ENCODE assay signal across 8 cellular contexts in the genomic region with DNA sequence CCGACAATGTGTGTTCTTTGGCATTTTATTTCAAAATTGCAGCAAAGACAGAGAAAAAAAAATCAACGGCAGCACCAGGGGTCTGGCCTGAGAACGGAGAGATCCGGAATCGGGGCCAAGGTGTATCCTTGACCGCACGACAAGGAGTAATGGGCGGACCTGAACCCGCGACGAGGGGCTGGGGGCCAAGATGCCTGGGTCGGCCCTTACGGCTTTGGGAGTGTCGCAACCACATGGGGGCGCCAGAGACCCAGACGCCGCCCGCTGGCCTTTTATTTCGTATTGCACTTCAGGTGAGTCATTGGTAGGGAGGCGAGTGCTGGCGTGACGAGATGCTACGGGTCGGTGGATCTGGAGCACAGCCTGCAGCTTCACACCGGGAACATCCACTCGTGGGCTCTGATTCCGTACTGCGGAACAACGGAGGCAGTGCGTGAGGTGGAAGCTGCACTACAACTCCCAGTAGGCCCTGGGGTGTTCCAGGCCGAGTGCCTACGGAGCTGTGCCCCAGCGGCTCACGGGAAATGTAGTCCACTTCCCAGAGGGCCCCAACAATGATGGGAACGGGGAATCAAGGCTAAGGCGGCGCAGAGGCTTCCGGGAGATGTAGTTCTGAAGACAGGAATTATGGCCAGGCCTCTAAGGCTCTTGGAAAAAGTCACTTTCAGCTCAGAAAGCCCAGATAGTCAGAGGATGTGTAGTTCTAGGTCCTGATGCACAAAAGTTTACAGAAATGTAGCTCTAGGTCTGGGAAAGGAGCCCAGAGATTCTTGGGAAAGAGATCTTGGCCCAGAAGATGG. TPM values are rescaled to one million over a fixed set of nuclear protein-coding genes. Genes with fewer than 3 reads are reported as not detected.
DNase-seq lines count a peak whose midpoint lies in the region; ATAC-seq and TF ChIP-seq lines count a peak whose summit lies in the region.

No MANE protein-coding gene starts in this region.

- H3K9me3 ChIP-seq in right atrium auricular region (no peaks in the 10 kb centered on the region), psoas muscle (no peaks in the 10 kb centered on the region)

- intact Hi-C loops in psoas muscle (cut with DNase I): loop anchor here (1.0 to 2.0 kb wide), 2 partner anchors 40 to 42 kb away; a partner anchor contains a TSS

- DNase-seq in GM12865 (ENCODE audit: low read depth) (peak; percentile 95), NCI-H1694 treated with DMSO at 0.1 percent for 48 hours (lab: John Stamatoyannopoulos, UW) (peak; percentile 95), T-helper 2 cell (peak; percentile 63 to 93 (median 79)), anterior cingulate cortex (lab: John Stamatoyannopoulos, UW) (peak; percentile 66 to 97 (median 91)), right atrium auricular region (ENCODE audit: low spot score) (peak; percentile 94), psoas muscle (peak; percentile 90 to 95)

- TF ChIP-seq CTCF in GM12865 (IDR thresholded peaks at IDR 0.05; ENCODE audit: insufficient read depth, low read depth, low read length, missing control alignments) (peak; percentile 95), right atrium auricular region (IDR thresholded peaks at IDR 0.05) (peak; percentile 97 to 98), psoas muscle (IDR thresholded peaks at IDR 0.05) (peak; percentile 98)

- H3K27ac ChIP-seq in right atrium auricular region: peak overlapping the region; percentile 88 to 91
- peak overlapping the region; percentile 84 for H3K27ac ChIP-seq in psoas muscle
- H3K27ac ChIP-seq in urinary bladder (ENCODE audit: low read depth): peak overlapping the region; percentile 45

- H3K4me3 ChIP-seq in GM12865 (ENCODE audit: low read depth, low read length) (peak overlapping the region; percentile 65), right atrium auricular region (peak overlapping the region; percentile 27 to 56), psoas muscle (peak overlapping the region; percentile 70), urinary bladder (ENCODE audit: low read depth, low read length) (no peak overlapping the region)

- H3K27me3 ChIP-seq in right atrium auricular region (no peaks in the 10 kb centered on the region), psoas muscle (ENCODE audit: insufficient read depth in 3 of 3, low read length in 2 of 3) (no peaks in the 10 kb centered on the region)

- peak; percentile 83 for ATAC-seq in HG02852 (IDR thresholded peaks at IDR 0.05; ENCODE audit: unreplicated experiment)
- ATAC-seq in psoas muscle: peak; percentile 97

- H3K36me3 ChIP-seq in right atrium auricular region (no peaks in the 10 kb centered on the region), psoas muscle (ENCODE audit: insufficient read depth in 1 of 2, low read depth in 1 of 2) (peaks cover 0 to 19% of the 10 kb centered on the region in 2 donors), urinary bladder (ENCODE audit: insufficient read depth) (no peaks in the 10 kb centered on the region)

- peaks cover 0 to 16% of the 10 kb centered on the region in 2 donors for H3K4me1 ChIP-seq in right atrium auricular region
- H3K4me1 ChIP-seq in psoas muscle: peaks cover 7% of the 10 kb centered on the region
- no peaks in the 10 kb centered on the region for H3K4me1 ChIP-seq in urinary bladder (ENCODE audit: insufficient read depth)

- WGBS in psoas muscle, 3 donors: 1 to 3% (median 1%) methylated on average over 38 of the region's 38 CpGs
- 1% methylated on average over 38 of the region's 38 CpGs for WGBS in urinary bladder

RNA-seq across cellular contexts. Expression of a gene that starts 15.6 kb away (rescaled TPM):
- total RNA-seq in right atrium auricular region: 10 to 100 TPM; 32.3 to 37.5 TPM
- total RNA-seq in psoas muscle: 10 to 100 TPM; 24.6 to 48.5 (median 29.9) TPM
- 10 to 100 TPM; 14.4 to 22.9 (median 20.0) TPM for polyA plus RNA-seq in psoas muscle
- 34.4 TPM for total RNA-seq in urinary bladder
- 79.2 TPM for polyA plus RNA-seq in urinary bladder

RNA-seq across cellular contexts. Expression of a gene that starts 39.9 kb away (rescaled TPM):
- total RNA-seq in right atrium auricular region: not detected
- 1 to 10 TPM in 2 of 4 donors, not detected in 2; 1.7 to 6.2 TPM for total RNA-seq in psoas muscle
- polyA plus RNA-seq in psoas muscle: under 1 TPM in 2 of 3 donors, not detected in 1; 0.06 to 0.31 TPM
- not detected for total RNA-seq in urinary bladder
- polyA plus RNA-seq in urinary bladder: not detected

RNA-seq across cellular contexts. Expression of a gene that starts 41.0 kb away (rescaled TPM):
- total RNA-seq in right atrium auricular region (1 to 10 TPM; 3.7 to 6.3 TPM), psoas muscle (1 to 10 TPM in 1 of 4 donors, under 1 TPM in 3; 0.61 to 1.2 (median 0.80) TPM), urinary bladder (3.4 TPM)
- polyA plus RNA-seq in psoas muscle (under 1 TPM; 0.15 to 0.66 (median 0.29) TPM), urinary bladder (18.6 TPM)

RNA-seq across cellular contexts. Expression of a gene that starts 42.8 kb away (rescaled TPM):
- total RNA-seq in right atrium auricular region (1 to 10 TPM; 3.1 to 3.3 TPM), psoas muscle (1 to 10 TPM; 1.6 to 2.3 (median 2.0) TPM), urinary bladder (1.6 TPM)
- polyA plus RNA-seq in psoas muscle (1 to 10 TPM; 1.1 to 1.3 (median 1.3) TPM), urinary bladder (1.5 TPM)

RNA-seq across cellular contexts. Expression of a gene that starts 48.5 kb away (rescaled TPM):
- total RNA-seq in right atrium auricular region (not detected), psoas muscle (under 1 TPM in 3 of 4 donors, not detected in 1; 0.26 to 0.76 (median 0.36) TPM), urinary bladder (not detected)
- polyA plus RNA-seq in psoas muscle (under 1 TPM in 2 of 3 donors, not detected in 1; 0.18 to 0.66 TPM), urinary bladder (not detected)
